Comparison of ENCODE assay signal across 14 cellular contexts in the genomic region with DNA sequence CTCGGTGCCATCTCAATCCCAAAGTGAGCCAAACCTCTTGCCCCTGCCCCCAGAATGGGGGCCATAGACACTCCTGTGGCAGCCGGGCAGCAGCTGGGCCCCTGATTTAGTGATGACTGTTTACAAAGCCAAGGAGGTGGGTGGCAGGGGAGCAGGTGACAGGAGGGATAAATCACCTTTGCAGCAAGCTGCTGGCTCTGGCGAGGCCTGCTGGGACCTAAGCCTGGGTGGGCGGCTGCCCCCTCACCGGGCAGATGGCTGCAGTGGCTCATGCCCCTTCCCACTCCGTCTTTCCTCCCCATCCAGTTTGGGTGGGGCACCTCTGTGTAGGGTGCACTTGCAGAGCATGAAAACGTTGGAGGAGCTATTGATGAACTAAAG.
A peak's percentile ranks its signal among the peaks of the same experiment; 100 is the strongest.
DNase-seq lines count a peak whose midpoint lies in the region; ATAC-seq, FAIRE-seq and TF ChIP-seq lines count a peak whose summit lies in the region.
"Had no signal": no experiment of that assay in that cellular context is flagged by ENCODE, and none has a peak within 500 bp of the region (broad histone marks: within the 10 kb centered on the region; RNA-seq: fewer than 3 reads in every experiment).

No MANE protein-coding gene starts in this region.

- peak; percentile 19 for DNase-seq in NCI-H146 (lab: John Stamatoyannopoulos, UW)
- no peak for DNase-seq in NCI-H146 treated with DMSO at 0.1 percent for 48 hours (lab: John Stamatoyannopoulos, UW; ENCODE audit: unreplicated experiment)
- DNase-seq in NCI-H1092 (lab: John Stamatoyannopoulos, UW): peak; percentile 44
- DNase-seq in NCI-H69 (lab: John Stamatoyannopoulos, UW): peak; percentile 84
- peak in 1 of 6 donors; percentile 45 for DNase-seq in pancreas
- no peak for DNase-seq in gastrocnemius medialis
- no peak for DNase-seq in midbrain (lab: John Stamatoyannopoulos, UW)
- DNase-seq: 8988T, DMS53, KG1, RPMI8226 had no signal

- FAIRE-seq in pancreas (lab: Jason Lieb, UNC): no peak

- no peak for TF ChIP-seq POLR2A in gastrocnemius medialis (IDR thresholded peaks at IDR 0.05)

- H3K4me3 ChIP-seq in pancreas (no peak overlapping the region), gastrocnemius medialis (no peak overlapping the region)
- H3K4me3 ChIP-seq: BLaER1 treated with 17β-estradiol and CSF1 and Interleukin-3, amounts not matched to agents 10 nM and 100 nM; HAP-1 had no signal

- H3K4me1 Mint-ChIP-seq in activated T-helper 17 cell treated with anti-CD3 and anti-CD28 coated beads, Interleukin-2, amount 50 U/mL, for 72 hours: peaks cover 5% of the 10 kb centered on the region

- H3K9me3 ChIP-seq in pancreas (no peaks in the 10 kb centered on the region), gastrocnemius medialis (no peaks in the 10 kb centered on the region)
- H3K9me3 ChIP-seq: BLaER1 treated with 17β-estradiol and CSF1 and Interleukin-3, amounts not matched to agents 10 nM and 100 nM; HAP-1 had no signal

- H3K27me3 Mint-ChIP-seq in activated T-helper 17 cell treated with anti-CD3 and anti-CD28 coated beads, Interleukin-2, amount 50 U/mL, for 72 hours: peaks cover 22% of the 10 kb centered on the region

- H3K27ac Mint-ChIP-seq in activated T-helper 17 cell treated with anti-CD3 and anti-CD28 coated beads, Interleukin-2, amount 50 U/mL, for 72 hours: no peak overlapping the region

- no peaks in the 10 kb centered on the region for H3K27me3 ChIP-seq in pancreas
- peaks cover 0 to 3% (median 0%) of the 10 kb centered on the region in 3 donors for H3K27me3 ChIP-seq in gastrocnemius medialis
- H3K27me3 ChIP-seq: BLaER1 treated with 17β-estradiol and CSF1 and Interleukin-3, amounts not matched to agents 10 nM and 100 nM had no signal

- no peaks in the 10 kb centered on the region for H3K9me3 Mint-ChIP-seq in activated T-helper 17 cell treated with anti-CD3 and anti-CD28 coated beads, Interleukin-2, amount 50 U/mL, for 72 hours

- H3K36me3 ChIP-seq in pancreas: no peaks in the 10 kb centered on the region
- H3K36me3 ChIP-seq in gastrocnemius medialis: no peaks in the 10 kb centered on the region
- H3K36me3 ChIP-seq: BLaER1 treated with 17β-estradiol and CSF1 and Interleukin-3, amounts not matched to agents 10 nM and 100 nM; HAP-1 had no signal

- TF ChIP-seq CTCF in pancreas (IDR thresholded peaks at IDR 0.05) (no peak), gastrocnemius medialis (IDR thresholded peaks at IDR 0.05 in 4 of 5, conservative IDR thresholded peaks at IDR 0.05 in 1 of 5) (no peak)

- H3K36me3 Mint-ChIP-seq in activated T-helper 17 cell treated with anti-CD3 and anti-CD28 coated beads, Interleukin-2, amount 50 U/mL, for 72 hours (ENCODE audit: low read depth): no peaks in the 10 kb centered on the region

- intact Hi-C loops in pancreas (cut with DNase I): no loop called here
- intact Hi-C loops in gastrocnemius medialis (cut with DNase I; ENCODE audit: low total_unique reads): no loop called here

- in situ Hi-C loops in gastrocnemius medialis (cut with MboI; ENCODE audit: low sequenced_read_pairs in 4 of 4): no loop called here

- WGBS in pancreas, 2 donors: 40 to 45% methylated on average over 7 of the region's 7 CpGs

- H3K4me3 Mint-ChIP-seq in activated T-helper 17 cell treated with anti-CD3 and anti-CD28 coated beads, Interleukin-2, amount 50 U/mL, for 72 hours: no peak overlapping the region

- H3K27ac ChIP-seq in pancreas: peak overlapping the region in 2 of 4 donors; percentile 26 to 58
- no peak overlapping the region for H3K27ac ChIP-seq in gastrocnemius medialis
- H3K27ac ChIP-seq: BLaER1 treated with 17β-estradiol and CSF1 and Interleukin-3, amounts not matched to agents 10 nM and 100 nM had no signal

- peaks cover 0 to 9% (median 4%) of the 10 kb centered on the region in 3 donors for H3K4me1 ChIP-seq in pancreas
- H3K4me1 ChIP-seq in gastrocnemius medialis: no peaks in the 10 kb centered on the region
- H3K4me1 ChIP-seq: HAP-1 had no signal

- ATAC-seq in pancreas: peak in 3 of 4 donors; percentile 18 to 31 (median 25)
- no peak for ATAC-seq in gastrocnemius medialis
- ATAC-seq in activated T-helper 17 cell treated with anti-CD3 and anti-CD28 coated beads, Interleukin-2, amount 50 U/mL, for 72 hours (replicated peaks): no peak

Comparison
In these comparisons a context has a peak if more than half of its experiments do, and no peak if none do; other contexts are left out.
1. DNase-seq: peak in NCI-H146 (single experiment), NCI-H1092 (single experiment) and NCI-H69 (single experiment); none in NCI-H146 treated with DMSO at 0.1 percent for 48 hours (single experiment), gastrocnemius medialis (0 of 2) and midbrain (single experiment).
2. ATAC-seq: peak in pancreas (3 of 4); none in gastrocnemius medialis (0 of 2) and activated T-helper 17 cell treated with anti-CD3 and anti-CD28 coated beads, Interleukin-2, amount 50 U/mL, for 72 hours (single experiment).